In genomic region chr14:65260786-65261185, GRCh38 we compare ENCODE assay signal across 26 cellular contexts.
DNase-seq lines count a peak whose midpoint lies in the region; ATAC-seq and TF ChIP-seq lines count a peak whose summit lies in the region.
"Had no signal": no experiment of that assay in that cellular context is flagged by ENCODE, and none has a peak within 500 bp of the region (broad histone marks: within the 10 kb centered on the region; RNA-seq: fewer than 3 reads in every experiment).

No MANE protein-coding gene starts in this region.

- H3K9me3 ChIP-seq in stomach (peaks cover 0 to 6% (median 2%) of the 10 kb centered on the region in 4 donors), sigmoid colon (peaks cover 0 to 2% (median 0%) of the 10 kb centered on the region in 4 donors)
- H3K9me3 ChIP-seq: ascending aorta had no signal

- no peaks in the 10 kb centered on the region for H3K27me3 ChIP-seq in stomach
- peaks cover 0 to 5% (median 0%) of the 10 kb centered on the region in 3 donors for H3K27me3 ChIP-seq in sigmoid colon
- H3K27me3 ChIP-seq: ascending aorta, dorsolateral prefrontal cortex, spleen had no signal

- no peaks in the 10 kb centered on the region for H3K36me3 ChIP-seq in stomach
- no peaks in the 10 kb centered on the region for H3K36me3 ChIP-seq in sigmoid colon
- H3K36me3 ChIP-seq: ascending aorta, spleen, thoracic aorta had no signal

- TF ChIP-seq EP300 in stomach (IDR thresholded peaks at IDR 0.05): no peak
- no peak for TF ChIP-seq EP300 in sigmoid colon (IDR thresholded peaks at IDR 0.05)

- H3K27ac ChIP-seq in stomach: peak overlapping the region in 4 of 5 donors; percentile 16 to 58 (median 28)
- no peak overlapping the region for H3K27ac ChIP-seq in sigmoid colon
- H3K27ac ChIP-seq: ascending aorta, spleen, thoracic aorta, VCaP had no signal

- 77 to 94% (median 85%) methylated on average over 2 of the region's 2 CpGs for WGBS in stomach, 5 donors
- WGBS in sigmoid colon, 2 donors: 90 to 95% methylated on average over 2 of the region's 2 CpGs

- H3K4me1 ChIP-seq in stomach: peaks cover 16 to 55% (median 24%) of the 10 kb centered on the region in 4 donors
- no peaks in the 10 kb centered on the region for H3K4me1 ChIP-seq in sigmoid colon
- H3K4me1 ChIP-seq: ascending aorta, spleen had no signal

- no peak for ATAC-seq in GM21515 (IDR thresholded peaks at IDR 0.05; ENCODE audit: unreplicated experiment)
- ATAC-seq: activated CD8-positive, alpha-beta memory T cell treated with anti-CD3 and anti-CD28 coated beads, Interleukin-2, amount 10 ng/mL, durations not matched to agents 7 days and 5 days; left colon; T-helper 17 cell had no signal

- TF ChIP-seq CTCF in stomach (IDR thresholded peaks at IDR 0.05): no peak
- TF ChIP-seq CTCF in GM20000 (IDR thresholded peaks at IDR 0.05; ENCODE audit: extremely low read depth, missing control alignments): no peak
- TF ChIP-seq CTCF in sigmoid colon (IDR thresholded peaks at IDR 0.05): no peak

- H3K4me3 ChIP-seq in stomach (no peak overlapping the region), sigmoid colon (no peak overlapping the region)
- H3K4me3 ChIP-seq: ascending aorta, dorsolateral prefrontal cortex, spleen, thoracic aorta had no signal

- TF ChIP-seq POLR2A in stomach (IDR thresholded peaks at IDR 0.05) (no peak), sigmoid colon (IDR thresholded peaks at IDR 0.05) (no peak)

- intact Hi-C loops in stomach (cut with DNase I; ENCODE audit: low total_unique reads): no loop called here
- intact Hi-C loops in sigmoid colon (cut with DNase I): no loop called here

- DNase-seq in EH (ENCODE audit: low read depth): peak; percentile 82
- DNase-seq in SK-N-DZ (ENCODE audit: low spot score): peak; percentile 90
- peak; percentile 93 for DNase-seq in fibroblast of peridontal ligament (ENCODE audit: extremely low read depth)
- DNase-seq in stomach: no peak
- DNase-seq in GM20000 (ENCODE audit: low spot score): no peak
- DNase-seq in sigmoid colon: no peak
- DNase-seq: activated CD4-positive, alpha-beta T cell treated with anti-CD3 and anti-CD28 coated beads, Interleukin-2, amount 10 ng/mL, durations not matched to agents 7 days and 5 days; activated CD8-positive, alpha-beta memory T cell treated with anti-CD3 and anti-CD28 coated beads, Interleukin-2, amount 10 ng/mL, durations not matched to agents 7 days and 5 days; activated naive CD4-positive, alpha-beta T cell treated with anti-CD3 and anti-CD28 coated beads, Interleukin-2, amount 50 U/mL, for 16 hours; DMS153; dorsolateral prefrontal cortex; foreskin melanocyte; GF-D8; Kasumi-1; left colon; naive B cell; NCI-H2171 treated with DMSO at 0.1 percent for 48 hours; NCI-H526; spleen; stimulated activated CD4-positive, alpha-beta T cell treated with anti-CD3 and anti-CD28 coated beads, Interleukin-4, amount 100 ng/mL, for 1 hour; stimulated activated naive CD4-positive, alpha-beta T cell; T-helper 17 cell had no signal

Comparison
In these comparisons a context has a peak if more than half of its experiments do, and no peak if none do; other contexts are left out.
1. DNase-seq: peak in EH (single experiment), SK-N-DZ (single experiment) and fibroblast of peridontal ligament (single experiment); none in stomach (single experiment), GM20000 (single experiment) and sigmoid colon (single experiment).
2. H3K27ac ChIP-seq: peak in stomach (4 of 5); none in sigmoid colon (0 of 4).